Comparison of ENCODE assay signal across 7 cellular contexts in the genomic region with DNA sequence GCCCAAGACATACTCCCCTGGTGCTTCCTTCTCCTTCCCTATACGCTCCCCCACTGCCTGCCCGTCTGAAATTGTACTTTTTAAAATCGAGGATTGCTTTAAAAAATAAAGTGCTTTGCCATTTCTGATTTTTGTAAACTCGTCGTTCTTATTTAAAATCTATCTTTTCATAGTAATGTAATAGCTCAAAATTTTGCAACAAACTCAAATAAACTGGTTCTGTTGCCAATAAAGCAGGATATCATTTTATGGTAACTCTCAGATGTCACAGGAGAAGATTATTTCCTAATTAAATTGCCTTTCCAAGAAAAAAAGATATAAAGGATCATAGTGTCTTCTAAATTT. TPM values are rescaled to one million over a fixed set of nuclear protein-coding genes. Genes with fewer than 3 reads are reported as not detected.
A peak's percentile ranks its signal among the peaks of the same experiment; 100 is the strongest.
DNase-seq lines count a peak whose midpoint lies in the region; ATAC-seq and TF ChIP-seq lines count a peak whose summit lies in the region.

No MANE protein-coding gene starts in this region.

- peak overlapping the region; percentile 82 for H3K4me3 Mint-ChIP-seq in activated T-helper 17 cell treated with anti-CD3 and anti-CD28 coated beads, Interleukin-2, amount 50 U/mL, for 72 hours
- H3K4me3 Mint-ChIP-seq in stimulated activated memory B cell treated with anti-CD40 and anti-IgM and Interleukin-4, amounts not matched to agents 10 μg/mL and 1 μg/mL and 100 μg/mL, for 72 hours: peak overlapping the region; percentile 80

- H3K9me3 ChIP-seq in iPS-18a (ENCODE audit: control insufficient read depth, low read depth, low read length): no peaks in the 10 kb centered on the region

- DNase-seq in HL-60 (ENCODE audit: low read depth in 1 of 2, low spot score in 1 of 2) (no peak), LoVo (ENCODE audit: low spot score) (no peak)

- H3K27ac Mint-ChIP-seq in activated T-helper 17 cell treated with anti-CD3 and anti-CD28 coated beads, Interleukin-2, amount 50 U/mL, for 72 hours: peak overlapping the region; percentile 90
- H3K27ac Mint-ChIP-seq in stimulated activated memory B cell treated with anti-CD40 and anti-IgM and Interleukin-4, amounts not matched to agents 10 μg/mL and 1 μg/mL and 100 μg/mL, for 72 hours: peak overlapping the region; percentile 74

- peak overlapping the region; percentile 34 for H3K4me3 ChIP-seq in HL-60 (replicated peaks; ENCODE audit: insufficient read depth, low read length)
- peak overlapping the region; percentile 99 for H3K4me3 ChIP-seq in iPS-18a (ENCODE audit: low read length)

- H3K36me3 ChIP-seq in iPS-18a (ENCODE audit: control insufficient read depth, low read depth, low read length): peaks cover 9% of the 10 kb centered on the region

- peak overlapping the region; percentile 97 for H3K9ac ChIP-seq in iPS-18a (ENCODE audit: low read length)

- no peaks in the 10 kb centered on the region for H3K4me1 Mint-ChIP-seq in activated T-helper 17 cell treated with anti-CD3 and anti-CD28 coated beads, Interleukin-2, amount 50 U/mL, for 72 hours
- peaks cover 15% of the 10 kb centered on the region for H3K4me1 Mint-ChIP-seq in stimulated activated memory B cell treated with anti-CD40 and anti-IgM and Interleukin-4, amounts not matched to agents 10 μg/mL and 1 μg/mL and 100 μg/mL, for 72 hours

- H3K9me3 Mint-ChIP-seq in activated T-helper 17 cell treated with anti-CD3 and anti-CD28 coated beads, Interleukin-2, amount 50 U/mL, for 72 hours: no peaks in the 10 kb centered on the region
- H3K9me3 Mint-ChIP-seq in stimulated activated memory B cell treated with anti-CD40 and anti-IgM and Interleukin-4, amounts not matched to agents 10 μg/mL and 1 μg/mL and 100 μg/mL, for 72 hours: no peaks in the 10 kb centered on the region

- TF ChIP-seq CTCF in HL-60 (IDR thresholded peaks at IDR 0.05; ENCODE audit: insufficient read depth, low read length): no peak

- peaks cover 5% of the 10 kb centered on the region for H3K36me3 Mint-ChIP-seq in activated T-helper 17 cell treated with anti-CD3 and anti-CD28 coated beads, Interleukin-2, amount 50 U/mL, for 72 hours (ENCODE audit: low read depth)
- no peaks in the 10 kb centered on the region for H3K36me3 Mint-ChIP-seq in stimulated activated memory B cell treated with anti-CD40 and anti-IgM and Interleukin-4, amounts not matched to agents 10 μg/mL and 1 μg/mL and 100 μg/mL, for 72 hours

- H3K27ac ChIP-seq in HL-60 (replicated peaks): peak overlapping the region; percentile 96
- H3K27ac ChIP-seq in iPS-18a (ENCODE audit: low read length): peak overlapping the region; percentile 96

- no peak for ATAC-seq in activated T-helper 17 cell treated with anti-CD3 and anti-CD28 coated beads, Interleukin-2, amount 50 U/mL, for 72 hours (replicated peaks)
- no peak for ATAC-seq in stimulated activated memory B cell treated with anti-CD40 and anti-IgM and Interleukin-4, amounts not matched to agents 10 μg/mL and 1 μg/mL and 100 μg/mL, for 72 hours
- ATAC-seq in HG02970 (IDR thresholded peaks at IDR 0.05; ENCODE audit: low FRiP score, unreplicated experiment): no peak
- no peak for ATAC-seq in GM18868 (IDR thresholded peaks at IDR 0.05; ENCODE audit: unreplicated experiment)

- H3K27me3 Mint-ChIP-seq in activated T-helper 17 cell treated with anti-CD3 and anti-CD28 coated beads, Interleukin-2, amount 50 U/mL, for 72 hours: peaks cover 14% of the 10 kb centered on the region
- peaks cover 9% of the 10 kb centered on the region for H3K27me3 Mint-ChIP-seq in stimulated activated memory B cell treated with anti-CD40 and anti-IgM and Interleukin-4, amounts not matched to agents 10 μg/mL and 1 μg/mL and 100 μg/mL, for 72 hours

- peaks cover 34% of the 10 kb centered on the region for H3K4me1 ChIP-seq in iPS-18a (ENCODE audit: control insufficient read depth, low read depth, low read length)

- H3K27me3 ChIP-seq in HL-60 (ENCODE audit: insufficient read depth, poor library complexity, severe bottlenecking) (no peaks in the 10 kb centered on the region), iPS-18a (ENCODE audit: control insufficient read depth, insufficient read depth, low read length) (no peaks in the 10 kb centered on the region)

RNA-seq across cellular contexts. Expression of a gene that starts 1.3 kb away (rescaled TPM):
- 10 to 100 TPM in 1 of 2 donors, 1 to 10 TPM in 1; 8.5 to 18.2 TPM for total RNA-seq in activated T-helper 17 cell treated with anti-CD3 and anti-CD28 coated beads, Interleukin-2, amount 50 U/mL, for 72 hours
